8 cellular contexts compared by ENCODE assay signal in genomic region chr7:157576415-157576814, GRCh38.
DNase-seq lines count a peak whose midpoint lies in the region; ATAC-seq and TF ChIP-seq lines count a peak whose summit lies in the region.

No MANE protein-coding gene starts in this region.

- CTCF ChIA-PET in activated CD4-positive, alpha-beta memory T cell treated with anti-CD3 and anti-CD28 coated beads, Interleukin-2, amount 10 ng/mL, durations not matched to agents 7 days and 5 days (lab: Charles Lee) = no interaction called here

- peak; percentile 71 for DNase-seq in activated CD4-positive, alpha-beta memory T cell treated with anti-CD3 and anti-CD28 coated beads, Interleukin-2, amount 10 ng/mL, durations not matched to agents 7 days and 5 days
- DNase-seq in effector CD4-positive, alpha-beta T cell = peak; percentile 13
- DNase-seq in stimulated activated CD4-positive, alpha-beta T cell treated with anti-CD3 and anti-CD28 coated beads, TNF-alpha, amount 100 ng/mL, for 24 hours (ENCODE audit: low read depth in 3 of 3) = peak; percentile 12 to 58 (median 29)
- DNase-seq in endodermal cell = no peak
- DNase-seq in GM13977 (ENCODE audit: low spot score) = no peak
- DNase-seq in NCI-H526 (lab: John Stamatoyannopoulos, UW) = no peak

- H3K4me3 ChIP-seq in endodermal cell (ENCODE audit: low read length) = no peak overlapping the region

- POLR2A ChIA-PET in activated CD4-positive, alpha-beta memory T cell treated with anti-CD3 and anti-CD28 coated beads, Interleukin-2, amount 10 ng/mL, durations not matched to agents 7 days and 5 days (lab: Charles Lee) = interaction anchor here (0.9 to 1.2 kb wide), 2 partner anchors 36 to 85 kb away, joined by 3 to 9 read pairs; no protein-coding TSS in a partner anchor

- H3K9me3 ChIP-seq in endodermal cell (ENCODE audit: control insufficient read depth, low read length) = peaks cover 76% of the 10 kb centered on the region

- peaks cover 35% of the 10 kb centered on the region for H3K4me1 Mint-ChIP-seq in activated CD4-positive, alpha-beta memory T cell treated with anti-CD3 and anti-CD28 coated beads, Interleukin-2, amount 10 ng/mL, durations not matched to agents 7 days and 5 days
- no peaks in the 10 kb centered on the region for H3K4me1 Mint-ChIP-seq in endodermal cell

- no peak overlapping the region for H3K27ac ChIP-seq in endodermal cell (ENCODE audit: low read depth, low read length)

- no peak overlapping the region for H3K9ac ChIP-seq in endodermal cell (ENCODE audit: extremely low read depth, low read length, poor library complexity, severe bottlenecking)

- H3K4me3 Mint-ChIP-seq in activated CD4-positive, alpha-beta memory T cell treated with anti-CD3 and anti-CD28 coated beads, Interleukin-2, amount 10 ng/mL, durations not matched to agents 7 days and 5 days = peak overlapping the region; percentile 61
- H3K4me3 Mint-ChIP-seq in endodermal cell = no peak overlapping the region

- peaks cover 16% of the 10 kb centered on the region for H3K27me3 Mint-ChIP-seq in activated CD4-positive, alpha-beta memory T cell treated with anti-CD3 and anti-CD28 coated beads, Interleukin-2, amount 10 ng/mL, durations not matched to agents 7 days and 5 days
- H3K27me3 Mint-ChIP-seq in endodermal cell (ENCODE audit: insufficient read depth) = peaks cover 5% of the 10 kb centered on the region

- TF ChIP-seq CTCF in endodermal cell (conservative IDR thresholded peaks at IDR 0.05) (no peak), GM13977 (IDR thresholded peaks at IDR 0.05; ENCODE audit: extremely low read depth, insufficient read depth, missing control alignments) (no peak)

- no peaks in the 10 kb centered on the region for H3K27me3 ChIP-seq in endodermal cell (ENCODE audit: control insufficient read depth, insufficient read depth, low read length, poor library complexity, severe bottlenecking)

- no peaks in the 10 kb centered on the region for H3K36me3 ChIP-seq in endodermal cell (ENCODE audit: control insufficient read depth, insufficient read depth, low read length)

- 83 to 89% methylated on average over 17 to 36 of the region's 36 CpGs for WGBS in endodermal cell (ENCODE audit: insufficient coverage in 1 of 2, insufficient read length in 1 of 2), 2 experiments

- peak overlapping the region; percentile 72 for H3K27ac Mint-ChIP-seq in activated CD4-positive, alpha-beta memory T cell treated with anti-CD3 and anti-CD28 coated beads, Interleukin-2, amount 10 ng/mL, durations not matched to agents 7 days and 5 days
- H3K27ac Mint-ChIP-seq in endodermal cell = no peak overlapping the region

- no peaks in the 10 kb centered on the region for H3K4me1 ChIP-seq in endodermal cell (ENCODE audit: control insufficient read depth, insufficient read depth, low read length)

- H3K36me3 Mint-ChIP-seq in activated CD4-positive, alpha-beta memory T cell treated with anti-CD3 and anti-CD28 coated beads, Interleukin-2, amount 10 ng/mL, durations not matched to agents 7 days and 5 days (ENCODE audit: low read depth) = peaks cover 3% of the 10 kb centered on the region
- no peaks in the 10 kb centered on the region for H3K36me3 Mint-ChIP-seq in endodermal cell (ENCODE audit: low read depth)

- ATAC-seq in GM19463 (IDR thresholded peaks at IDR 0.05; ENCODE audit: unreplicated experiment) (peak; percentile 45), GM19351 (IDR thresholded peaks at IDR 0.05; ENCODE audit: unreplicated experiment) (no peak)

- in situ Hi-C loops in GM13977 (cut with MboI; ENCODE audit: low pct_unique_long_range_greater_than_20kb, low sequenced_read_pairs, unreplicated experiment) = no loop called here

- H3K9me3 Mint-ChIP-seq in activated CD4-positive, alpha-beta memory T cell treated with anti-CD3 and anti-CD28 coated beads, Interleukin-2, amount 10 ng/mL, durations not matched to agents 7 days and 5 days = no peaks in the 10 kb centered on the region
- no peaks in the 10 kb centered on the region for H3K9me3 Mint-ChIP-seq in endodermal cell

Comparison
In these comparisons a context has a peak if more than half of its experiments do, and no peak if none do; other contexts are left out.
1. DNase-seq: peak in activated CD4-positive, alpha-beta memory T cell treated with anti-CD3 and anti-CD28 coated beads, Interleukin-2, amount 10 ng/mL, durations not matched to agents 7 days and 5 days (single experiment), effector CD4-positive, alpha-beta T cell (single experiment) and stimulated activated CD4-positive, alpha-beta T cell treated with anti-CD3 and anti-CD28 coated beads, TNF-alpha, amount 100 ng/mL, for 24 hours (3 of 3); none in endodermal cell (single experiment), GM13977 (single experiment) and NCI-H526 (0 of 2).